Comparison of ENCODE assay signal across 29 cellular contexts in the genomic region with DNA sequence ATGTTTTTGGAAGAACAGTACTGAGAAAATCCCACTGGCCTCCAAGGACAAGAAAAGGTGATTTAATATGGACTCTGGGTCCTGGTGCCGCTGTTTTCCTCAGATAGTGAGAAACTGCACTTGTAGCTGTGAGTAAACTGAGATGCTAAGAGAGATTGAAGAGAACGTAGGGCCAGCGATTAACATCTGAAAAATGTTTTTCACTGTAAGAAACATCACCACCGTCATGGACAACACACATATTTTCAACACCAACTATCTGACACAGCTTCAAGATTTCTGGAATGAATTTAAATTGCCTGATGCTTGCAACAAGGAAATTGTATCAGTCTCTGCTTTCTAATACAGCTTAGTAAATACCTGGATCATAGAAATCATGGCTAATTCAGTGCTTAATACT.
"Had no signal": no experiment of that assay in that cellular context is flagged by ENCODE, and none has a peak within 500 bp of the region (broad histone marks: within the 10 kb centered on the region; RNA-seq: fewer than 3 reads in every experiment).

No MANE protein-coding gene starts in this region.

- H2AFZ ChIP-seq: parathyroid adenoma had no signal

- FAIRE-seq: small intestine, urothelium cell line had no signal

- H3K4me1 Mint-ChIP-seq: naive thymus-derived CD8-positive, alpha-beta T cell; nephron progenitor cell; neural crest cell; stimulated activated memory B cell treated with anti-CD40 and anti-IgM and Interleukin-4, amounts not matched to agents 10 μg/mL and 1 μg/mL and 100 μg/mL, for 72 hours; stimulated activated naive CD8-positive, alpha-beta T cell treated with anti-CD3 and anti-CD28 coated beads, Interleukin-15, amount 100 ng/mL, for 72 hours had no signal

- H3K36me3 ChIP-seq: neutrophil, right lobe of liver, sigmoid colon, suprapubic skin, tibial artery, transverse colon, upper lobe of left lung, vagina had no signal

- DNase-seq: naive thymus-derived CD8-positive, alpha-beta T cell; nephron progenitor cell; nucleus accumbens; psoas muscle; right lobe of liver; sigmoid colon; small intestine; stimulated activated CD4-positive, alpha-beta T cell treated with anti-CD3 and anti-CD28 coated beads, Interleukin-1b, Interleukin-23, amount 100 ng/mL, for 48 hours; stimulated activated CD4-positive, alpha-beta T cell treated with anti-CD3 and anti-CD28 coated beads, Interleukin-4, amount 100 ng/mL, for 1 hour; stimulated activated CD4-positive, alpha-beta T cell treated with anti-CD3 and anti-CD28 coated beads, Interleukin-4, amount 100 ng/mL, for 4 hours; stimulated activated CD8-positive, alpha-beta memory T cell treated with anti-CD3 and anti-CD28 coated beads, Interleukin-4, amount 100 ng/mL, for 48 hours; stimulated activated naive CD4-positive, alpha-beta T cell; stimulated activated naive CD8-positive, alpha-beta T cell treated with anti-CD3 and anti-CD28 coated beads, Interleukin-15, amount 100 ng/mL, for 72 hours; stimulated activated naive CD8-positive, alpha-beta T cell treated with anti-CD3 and anti-CD28 coated beads, Interleukin-15, Interleukin-2, amounts not matched to agents 100 U/mL and 50 U/mL, for 24 hours; substantia nigra; testis; tibial artery; transverse colon had no signal

- H3K4me1 ChIP-seq: parathyroid adenoma, psoas muscle, right lobe of liver, sigmoid colon, suprapubic skin, testis, tibial artery, transverse colon, upper lobe of left lung, vagina had no signal

- ATAC-seq: naive thymus-derived CD8-positive, alpha-beta T cell; natural killer cell treated with Interleukin-12 subunit alpha and Interleukin-12 subunit beta and Interleukin-15 and Interleukin-18, amount 100 ng/mL, for 72 hours; psoas muscle; right cardiac atrium; right lobe of liver; stimulated activated memory B cell treated with anti-CD40 and anti-IgM and Interleukin-4, amounts not matched to agents 10 μg/mL and 1 μg/mL and 100 μg/mL, for 72 hours; stimulated activated naive CD8-positive, alpha-beta T cell treated with anti-CD3 and anti-CD28 coated beads, Interleukin-15, amount 100 ng/mL, for 72 hours; stimulated activated naive CD8-positive, alpha-beta T cell treated with anti-CD3 and anti-CD28 coated beads, Interleukin-15, Interleukin-2, amounts not matched to agents 100 U/mL and 50 U/mL, for 24 hours had no signal

- H3K27me3 ChIP-seq: neutrophil, right lobe of liver, sigmoid colon, suprapubic skin, testis, tibial artery, transverse colon, upper lobe of left lung, vagina had no signal

- H3K27ac ChIP-seq: neutrophil, parathyroid adenoma, psoas muscle, right lobe of liver, sigmoid colon, suprapubic skin, testis, tibial artery, transverse colon, upper lobe of left lung, vagina had no signal

- H3K79me2 ChIP-seq: parathyroid adenoma had no signal

- H3K4me3 ChIP-seq: psoas muscle, right lobe of liver, sigmoid colon, suprapubic skin, tibial artery, transverse colon, upper lobe of left lung, vagina had no signal

- H3K27me3 Mint-ChIP-seq: natural killer cell treated with Interleukin-12 subunit alpha and Interleukin-12 subunit beta and Interleukin-15 and Interleukin-18, amount 100 ng/mL, for 72 hours; progenitor cell of endocrine pancreas; stimulated activated memory B cell treated with anti-CD40 and anti-IgM and Interleukin-4, amounts not matched to agents 10 μg/mL and 1 μg/mL and 100 μg/mL, for 72 hours; stimulated activated naive CD8-positive, alpha-beta T cell treated with anti-CD3 and anti-CD28 coated beads, Interleukin-15, amount 100 ng/mL, for 72 hours had no signal

- H3K9ac ChIP-seq: parathyroid adenoma had no signal

- H3K9me3 Mint-ChIP-seq: neural crest cell; stimulated activated naive CD8-positive, alpha-beta T cell treated with anti-CD3 and anti-CD28 coated beads, Interleukin-15, amount 100 ng/mL, for 72 hours had no signal

- H3K36me3 Mint-ChIP-seq: naive thymus-derived CD8-positive, alpha-beta T cell; natural killer cell treated with Interleukin-12 subunit alpha and Interleukin-12 subunit beta and Interleukin-15 and Interleukin-18, amount 100 ng/mL, for 72 hours; stimulated activated memory B cell treated with anti-CD40 and anti-IgM and Interleukin-4, amounts not matched to agents 10 μg/mL and 1 μg/mL and 100 μg/mL, for 72 hours had no signal

- H3K9me3 ChIP-seq: neutrophil, psoas muscle, right lobe of liver, sigmoid colon, suprapubic skin, testis, tibial artery, transverse colon, upper lobe of left lung, vagina had no signal

- H3K27ac Mint-ChIP-seq: naive thymus-derived CD8-positive, alpha-beta T cell; natural killer cell treated with Interleukin-12 subunit alpha and Interleukin-12 subunit beta and Interleukin-15 and Interleukin-18, amount 100 ng/mL, for 72 hours; nephron progenitor cell; progenitor cell of endocrine pancreas; stimulated activated memory B cell treated with anti-CD40 and anti-IgM and Interleukin-4, amounts not matched to agents 10 μg/mL and 1 μg/mL and 100 μg/mL, for 72 hours; stimulated activated naive CD8-positive, alpha-beta T cell treated with anti-CD3 and anti-CD28 coated beads, Interleukin-15, amount 100 ng/mL, for 72 hours had no signal

- H3K4me3 Mint-ChIP-seq: naive thymus-derived CD8-positive, alpha-beta T cell; natural killer cell treated with Interleukin-12 subunit alpha and Interleukin-12 subunit beta and Interleukin-15 and Interleukin-18, amount 100 ng/mL, for 72 hours; nephron progenitor cell; neural crest cell; stimulated activated memory B cell treated with anti-CD40 and anti-IgM and Interleukin-4, amounts not matched to agents 10 μg/mL and 1 μg/mL and 100 μg/mL, for 72 hours; stimulated activated naive CD8-positive, alpha-beta T cell treated with anti-CD3 and anti-CD28 coated beads, Interleukin-15, amount 100 ng/mL, for 72 hours had no signal
